8 cellular contexts compared by ENCODE assay signal in the genomic region with DNA sequence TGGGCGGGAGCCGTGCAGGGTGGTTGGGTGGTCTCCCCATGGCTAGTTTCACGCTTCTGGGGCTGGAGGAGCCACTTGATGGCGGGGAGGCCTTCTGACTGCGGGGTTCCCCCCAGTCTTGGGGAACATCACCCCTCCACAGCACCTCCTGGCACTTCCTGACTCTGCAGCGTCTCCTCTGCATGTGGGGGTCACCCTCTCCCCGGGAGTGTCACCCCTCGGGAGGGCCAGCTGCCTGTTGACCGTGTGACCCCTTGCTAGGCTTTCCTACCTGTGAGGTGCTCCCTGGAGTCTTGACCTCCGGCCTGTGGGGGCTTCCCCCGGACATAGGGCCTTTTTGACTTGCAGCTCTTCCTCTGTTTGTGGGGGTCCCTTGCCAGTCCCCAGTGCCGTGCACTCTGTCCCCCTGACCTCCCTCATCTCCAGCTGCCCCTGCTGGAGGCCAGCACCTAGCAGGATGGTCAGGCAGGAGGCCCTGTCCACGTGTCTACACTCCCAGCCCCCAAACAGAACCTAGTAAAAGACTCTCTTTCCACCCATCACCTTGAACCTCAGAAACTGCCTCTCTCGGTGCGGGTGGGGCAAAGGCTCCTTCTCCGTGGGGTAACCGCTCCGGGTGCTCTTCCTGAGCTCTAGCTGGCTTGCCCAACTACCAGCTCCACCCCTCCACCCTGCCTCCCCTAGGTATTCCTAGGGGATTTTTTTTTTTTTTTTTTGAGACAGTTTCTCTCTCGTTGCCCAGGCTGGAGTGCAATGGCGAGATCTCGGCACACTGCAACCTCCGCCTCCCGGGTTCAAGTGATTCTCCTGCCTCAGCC. TPM values are rescaled to one million over a fixed set of nuclear protein-coding genes. Genes with fewer than 3 reads are reported as not detected.
DNase-seq lines count a peak whose midpoint lies in the region; ATAC-seq and TF ChIP-seq lines count a peak whose summit lies in the region.

No MANE protein-coding gene starts in this region.

- ATAC-seq in GM18517 (IDR thresholded peaks at IDR 0.05; ENCODE audit: unreplicated experiment) = peak; percentile 24
- ATAC-seq in HG03565 (IDR thresholded peaks at IDR 0.05; ENCODE audit: unreplicated experiment) = peak; percentile 2
- ATAC-seq in HG03135 (IDR thresholded peaks at IDR 0.05; ENCODE audit: unreplicated experiment) = no peak

- no peak for TF ChIP-seq CTCF in cardiac fibroblast (IDR thresholded peaks at IDR 0.05; ENCODE audit: low read depth, low read length)

- peaks cover 22% of the 10 kb centered on the region for H3K4me1 ChIP-seq in mucosa of stomach (ENCODE audit: control insufficient read depth, insufficient read depth, low read length)

- H3K9me3 ChIP-seq in mucosa of stomach (ENCODE audit: control insufficient read depth, low read length) = no peaks in the 10 kb centered on the region

- H3K4me3 ChIP-seq in cardiac fibroblast (replicated peaks in 1 of 2; ENCODE audit: low read depth in 2 of 2, low read length in 2 of 2) (peak overlapping the region; percentile 79 to 82), mucosa of stomach (ENCODE audit: low read length) (peak overlapping the region; percentile 82)

- no peak for DNase-seq in cardiac fibroblast (ENCODE audit: low read depth in 2 of 2)
- no peak for DNase-seq in midbrain (lab: John Stamatoyannopoulos, UW)
- DNase-seq in effector CD4-positive, alpha-beta T cell = no peak
- no peak for DNase-seq in dermis blood vessel endothelial cell

- H3K36me3 ChIP-seq in mucosa of stomach (ENCODE audit: control insufficient read depth, insufficient read depth, low read length) = no peaks in the 10 kb centered on the region

- H3K27me3 ChIP-seq in mucosa of stomach (ENCODE audit: control insufficient read depth, insufficient read depth, low read length) = no peaks in the 10 kb centered on the region

- peak overlapping the region; percentile 79 for H3K9ac ChIP-seq in mucosa of stomach (ENCODE audit: low read length)

RNA-seq across cellular contexts. Expression of a gene that starts 0.7 kb away (rescaled TPM):
- 29.4 and 50.5 TPM in 2 replicates for total RNA-seq in dermis blood vessel endothelial cell
